Comparison of ENCODE assay signal across 8 cellular contexts in the genomic region with DNA sequence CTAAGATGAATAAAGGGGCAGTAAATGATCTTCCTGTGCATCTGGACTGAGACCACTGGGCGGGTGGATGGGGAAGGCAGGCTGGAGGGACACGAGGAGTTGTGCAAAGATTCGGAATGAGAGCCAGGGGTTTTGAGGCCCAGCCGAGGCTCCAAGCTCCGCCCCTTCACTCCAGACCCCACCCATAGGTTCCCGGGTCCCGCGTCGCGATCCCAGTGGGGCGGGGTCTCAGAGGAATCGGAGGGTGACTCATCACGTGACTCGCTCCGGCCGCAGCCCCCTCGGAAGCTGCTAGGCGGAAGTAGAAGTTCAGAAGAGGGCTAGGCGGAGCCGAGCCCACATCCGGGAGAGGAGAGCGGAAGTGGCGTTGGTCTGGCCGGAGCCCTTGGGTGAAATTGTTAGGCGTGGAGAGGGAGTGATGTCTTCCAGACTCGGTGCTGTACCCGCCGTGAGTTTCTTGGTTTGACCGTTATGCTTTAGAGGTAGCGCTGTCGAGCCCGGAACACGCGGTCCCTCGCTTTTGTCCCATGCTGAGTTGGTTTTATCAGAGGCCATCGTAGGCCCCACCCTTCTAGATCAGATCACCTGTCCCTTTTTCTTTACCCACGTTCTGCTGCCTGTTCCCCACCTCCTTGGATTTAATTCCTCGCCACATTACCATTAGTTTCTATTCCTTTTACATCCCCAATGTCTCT. TPM values are rescaled to one million over a fixed set of nuclear protein-coding genes. Genes with fewer than 3 reads are reported as not detected.
DNase-seq lines count a peak whose midpoint lies in the region; ATAC-seq and TF ChIP-seq lines count a peak whose summit lies in the region.

A gene with protein sequence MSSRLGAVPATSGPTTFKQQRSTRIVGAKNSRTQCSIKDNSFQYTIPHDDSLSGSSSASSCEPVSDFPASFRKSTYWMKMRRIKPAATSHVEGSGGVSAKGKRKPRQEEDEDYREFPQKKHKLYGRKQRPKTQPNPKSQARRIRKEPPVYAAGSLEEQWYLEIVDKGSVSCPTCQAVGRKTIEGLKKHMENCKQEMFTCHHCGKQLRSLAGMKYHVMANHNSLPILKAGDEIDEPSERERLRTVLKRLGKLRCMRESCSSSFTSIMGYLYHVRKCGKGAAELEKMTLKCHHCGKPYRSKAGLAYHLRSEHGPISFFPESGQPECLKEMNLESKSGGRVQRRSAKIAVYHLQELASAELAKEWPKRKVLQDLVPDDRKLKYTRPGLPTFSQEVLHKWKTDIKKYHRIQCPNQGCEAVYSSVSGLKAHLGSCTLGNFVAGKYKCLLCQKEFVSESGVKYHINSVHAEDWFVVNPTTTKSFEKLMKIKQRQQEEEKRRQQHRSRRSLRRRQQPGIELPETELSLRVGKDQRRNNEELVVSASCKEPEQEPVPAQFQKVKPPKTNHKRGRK (plus strand): TSS at position 348 of the 695 bp plus-strand sequence. CDS start 71 bp downstream, at position 419.

- H3K9me3 ChIP-seq in HAP-1, result no peaks in the 10 kb centered on the region; the same call in 1 of the 2 replicates
- no peaks in the 10 kb centered on the region for H3K9me3 ChIP-seq in MM.1S (replicated peaks; ENCODE audit: insufficient read depth, low read length)
- H3K9me3 ChIP-seq in SJCRH30 (replicated peaks), result peaks cover 23% of the 10 kb centered on the region
- H3K9me3 ChIP-seq in gastroesophageal sphincter, result peaks cover 0 to 38% (median 0%) of the 10 kb centered on the region in 3 donors
- peaks cover 0 to 35% of the 10 kb centered on the region in 2 donors for H3K9me3 ChIP-seq in neuronal stem cell (replicated peaks in 1 of 2; ENCODE audit: control insufficient read depth in 2 of 2, insufficient read depth in 1 of 2, low read depth in 1 of 2, low read length in 2 of 2)
- peaks cover 13 to 34% (median 26%) of the 10 kb centered on the region in 5 donors for H3K9me3 ChIP-seq in subcutaneous abdominal adipose tissue (ENCODE audit: control insufficient read depth in 5 of 5, low read length in 5 of 5)

- peak within 1 kb of the TSS; percentile 5 for H3K23ac ChIP-seq in neuronal stem cell (ENCODE audit: low read depth, low read length, poor library complexity)

- H3K27ac ChIP-seq in MM.1S (ENCODE audit: low read length) (peak within 1 kb of the TSS; percentile 4; the same call in 1 of the 2 replicates), SJCRH30 (peak within 1 kb of the TSS; percentile 64), gastroesophageal sphincter (peak within 1 kb of the TSS; percentile 27 to 82 (median 78)), neuronal stem cell (replicated peaks; ENCODE audit: low read length) (peak within 1 kb of the TSS; percentile 12), subcutaneous abdominal adipose tissue (ENCODE audit: low read depth, low read length) (peak within 1 kb of the TSS; percentile 63)

- H4K20me1 ChIP-seq in MM.1S (ENCODE audit: insufficient read depth, low read length), result no peaks in the 10 kb centered on the region

- no peak within 1 kb of the TSS for H4K8ac ChIP-seq in neuronal stem cell (ENCODE audit: low read depth, low read length)

- in situ Hi-C loops in HAP-1 (cut with MboI; ENCODE audit: low sequenced_read_pairs), result no loop called here

- TF ChIP-seq CTCF in MM.1S (IDR thresholded peaks at IDR 0.05; ENCODE audit: low read length) (0 out of 2 replicates have a peak, but pooled peaks have one; percentile 5), gastroesophageal sphincter (IDR thresholded peaks at IDR 0.05) (peak in 2 of 4 experiments; percentile 8 to 21)

- H2BK5ac ChIP-seq in neuronal stem cell (ENCODE audit: low read length), result no peak within 1 kb of the TSS

- H3K9me2 ChIP-seq in MM.1S (replicated peaks; ENCODE audit: insufficient read depth, low read length), result no peaks in the 10 kb centered on the region

- no peak for TF ChIP-seq EP300 in gastroesophageal sphincter (IDR thresholded peaks at IDR 0.05)

- H3K4me1 ChIP-seq in HAP-1 (peaks cover 16% of the 10 kb centered on the region), MM.1S (ENCODE audit: low read length) (peaks cover 13% of the 10 kb centered on the region), SJCRH30 (peaks cover 4% of the 10 kb centered on the region; the same call in 1 of the 2 replicates), gastroesophageal sphincter (peaks cover 5 to 39% (median 8%) of the 10 kb centered on the region in 3 donors), neuronal stem cell (ENCODE audit: control insufficient read depth in 2 of 2, insufficient read depth in 1 of 2, low read depth in 1 of 2, low read length in 2 of 2) (peaks cover 2 to 4% of the 10 kb centered on the region in 2 donors), subcutaneous abdominal adipose tissue (ENCODE audit: control insufficient read depth in 5 of 5, insufficient read depth in 5 of 5, low read length in 5 of 5) (peaks cover 6 to 28% (median 24%) of the 10 kb centered on the region in 5 donors)

- H2BK120ac ChIP-seq in neuronal stem cell (ENCODE audit: low read depth, low read length), result no peak within 1 kb of the TSS

- DNase-seq in GF-D8 (lab: John Stamatoyannopoulos, UW) (peak; percentile 89), HAP-1 (ENCODE audit: low spot score in 2 of 2) (peak; percentile 95 to 98), MM.1S (peak; percentile 87), SJCRH30 (peak; percentile 99 to 100), neuronal stem cell (ENCODE audit: low spot score) (peak; percentile 89)
- peak; percentile 61 for DNase-seq in activated gamma-delta T cell treated with anti-CD3 and anti-CD28 coated beads, Interleukin-2, amount 50 U/mL, for 16 hours (ENCODE audit: low read depth)

- peaks cover 9% of the 10 kb centered on the region; the same call in 1 of the 2 replicates for H3F3A ChIP-seq in MM.1S (ENCODE audit: insufficient read depth, low read length)

- H4K91ac ChIP-seq in neuronal stem cell (ENCODE audit: low read depth, low read length, poor library complexity), result no peak within 1 kb of the TSS

- no peak within 1 kb of the TSS for H3K4ac ChIP-seq in neuronal stem cell (ENCODE audit: low read length)

- H2AK5ac ChIP-seq in neuronal stem cell (ENCODE audit: low read depth, low read length), result peak within 1 kb of the TSS; percentile 46

- peak within 1 kb of the TSS; percentile 86 for H3K4me2 ChIP-seq in MM.1S (ENCODE audit: low read depth, low read length)
- H3K4me2 ChIP-seq in neuronal stem cell (ENCODE audit: insufficient read depth, low read length, poor library complexity, severe bottlenecking), result peak within 1 kb of the TSS; percentile 59

- H2AFZ ChIP-seq in MM.1S (ENCODE audit: low read length) (peak within 1 kb of the TSS; percentile 100), neuronal stem cell (ENCODE audit: low read length) (peak within 1 kb of the TSS; percentile 96)

- H2BK12ac ChIP-seq in neuronal stem cell (ENCODE audit: low read length), result no peak within 1 kb of the TSS

- WGBS in gastroesophageal sphincter (ENCODE audit: low coverage in 1 of 2), 2 donors, result 0% methylated on average over 2 to 16 of the region's 38 CpGs
- WGBS in neuronal stem cell (ENCODE audit: extremely low coverage in 2 of 2, insufficient read length in 2 of 2, insufficient replicate concordance in 1 of 2), 2 donors, result no CpG with 5 or more reads among the region's 38 CpGs

- peak; percentile 29 to 39 for TF ChIP-seq POLR2A in gastroesophageal sphincter (IDR thresholded peaks at IDR 0.05)

- H3K79me2 ChIP-seq in MM.1S (ENCODE audit: low read length), result peaks cover 49% of the 10 kb centered on the region

- H3K4me3 ChIP-seq in HAP-1, result peak within 1 kb of the TSS; percentile 65
- H3K4me3 ChIP-seq in MM.1S (ENCODE audit: low read length), result peak within 1 kb of the TSS; percentile 85
- H3K4me3 ChIP-seq in SJCRH30, result peak within 1 kb of the TSS; percentile 70
- peak within 1 kb of the TSS; percentile 69 to 87 for H3K4me3 ChIP-seq in gastroesophageal sphincter
- H3K4me3 ChIP-seq in neuronal stem cell (ENCODE audit: low read length in 2 of 2), result peak within 1 kb of the TSS; percentile 88 to 97
- H3K4me3 ChIP-seq in subcutaneous abdominal adipose tissue (ENCODE audit: low read depth in 1 of 5, low read length in 5 of 5), result peak within 1 kb of the TSS; percentile 70 to 98 (median 87)

- H3K9ac ChIP-seq in MM.1S (ENCODE audit: low read length) (peak within 1 kb of the TSS; percentile 61), neuronal stem cell (ENCODE audit: low read depth, low read length, poor library complexity) (peak within 1 kb of the TSS; percentile 71), subcutaneous abdominal adipose tissue (ENCODE audit: low read length in 5 of 5) (peak within 1 kb of the TSS; percentile 75 to 96 (median 81))

- H3K79me1 ChIP-seq in neuronal stem cell (ENCODE audit: low read depth, low read length), result peaks cover 5% of the 10 kb centered on the region

- H3K36me3 ChIP-seq in HAP-1 (replicated peaks), result 0 out of 2 replicates have a peak, but pooled peaks cover 3% of the 10 kb centered on the region
- H3K36me3 ChIP-seq in MM.1S (replicated peaks; ENCODE audit: insufficient read depth, low read length), result no peaks in the 10 kb centered on the region
- no peaks in the 10 kb centered on the region for H3K36me3 ChIP-seq in SJCRH30
- no peaks in the 10 kb centered on the region for H3K36me3 ChIP-seq in gastroesophageal sphincter
- H3K36me3 ChIP-seq in neuronal stem cell (replicated peaks in 1 of 2; ENCODE audit: control insufficient read depth in 2 of 2, insufficient read depth in 2 of 2, low read length in 2 of 2), result no peaks in the 10 kb centered on the region
- no peaks in the 10 kb centered on the region for H3K36me3 ChIP-seq in subcutaneous abdominal adipose tissue (ENCODE audit: control insufficient read depth in 5 of 5, insufficient read depth in 5 of 5, low read length in 5 of 5)

- H2BK15ac ChIP-seq in neuronal stem cell (ENCODE audit: low read length), result no peak within 1 kb of the TSS

- peak; percentile 97 for ATAC-seq in gastroesophageal sphincter

- H3K27me3 ChIP-seq in HAP-1 (ENCODE audit: low read depth) (no peaks in the 10 kb centered on the region), MM.1S (replicated peaks; ENCODE audit: insufficient read depth, low read length) (no peaks in the 10 kb centered on the region), SJCRH30 (no peaks in the 10 kb centered on the region), gastroesophageal sphincter (no peaks in the 10 kb centered on the region), neuronal stem cell (ENCODE audit: control insufficient read depth in 3 of 3, insufficient read depth in 3 of 3, low read depth in 1 of 3, low read length in 3 of 3) (no peaks in the 10 kb centered on the region), subcutaneous abdominal adipose tissue (ENCODE audit: control insufficient read depth in 5 of 5, insufficient read depth in 4 of 5, low read length in 5 of 5) (no peaks in the 10 kb centered on the region)

- H3K18ac ChIP-seq in neuronal stem cell (ENCODE audit: low read length), result peak within 1 kb of the TSS; percentile 77

- H3K14ac ChIP-seq in neuronal stem cell (ENCODE audit: low read length), result no peak within 1 kb of the TSS

RNA-seq across cellular contexts. Expression of the gene that starts here (rescaled TPM):
- total RNA-seq in SJCRH30 (2014; rRNA removed; shearing (Covaris generic)), result 83.4 and 87.8 TPM in 2 replicates
- 10 to 100 TPM; 32.3 to 52.1 (median 44.4) TPM for total RNA-seq in gastroesophageal sphincter
- 75.9 TPM for polyA plus RNA-seq in neuronal stem cell (2013, experiment 1 of 2)
- 67.5 TPM for polyA plus RNA-seq in neuronal stem cell (2013, experiment 2 of 2)

Comparison
In these comparisons a context has a peak if more than half of its experiments do, and no peak if none do; other contexts are left out.
1. Peak in every context shown above with its lines: DNase-seq, ATAC-seq, H3K4me3 ChIP-seq and H3K27ac ChIP-seq.
2. H3K27ac ChIP-seq: peak in every context shown above with its lines; median percentile 78 in gastroesophageal sphincter; 64 in SJCRH30; 63 in subcutaneous abdominal adipose tissue; 12 in neuronal stem cell; 4 in MM.1S.